Comparison of ENCODE assay signal across 8 cellular contexts in genomic region chr10:26780793-26781601, GRCh38.
A peak's percentile ranks its signal among the peaks of the same experiment; 100 is the strongest.
DNase-seq lines count a peak whose midpoint lies in the region; ATAC-seq, FAIRE-seq and TF ChIP-seq lines count a peak whose summit lies in the region.

No MANE protein-coding gene starts in this region.

- 53 to 68% (median 57%) methylated on average over 4 of the region's 4 CpGs for WGBS in small intestine, 3 donors

- no peaks in the 10 kb centered on the region for H3K9me2 ChIP-seq in MM.1S (replicated peaks; ENCODE audit: insufficient read depth, low read length)

- peak; percentile 47 for ATAC-seq in GM21737 (IDR thresholded peaks at IDR 0.05; ENCODE audit: unreplicated experiment)

- H3K36me3 ChIP-seq in small intestine (ENCODE audit: control insufficient read depth in 2 of 2, insufficient read depth in 2 of 2, low read length in 2 of 2) = no peaks in the 10 kb centered on the region
- no peaks in the 10 kb centered on the region for H3K36me3 ChIP-seq in MM.1S (replicated peaks; ENCODE audit: insufficient read depth, low read length)

- no peaks in the 10 kb centered on the region for H3F3A ChIP-seq in MM.1S (ENCODE audit: insufficient read depth, low read length)

- H3K27me3 ChIP-seq in small intestine (ENCODE audit: control insufficient read depth in 2 of 2, insufficient read depth in 2 of 2, low read length in 2 of 2) (no peaks in the 10 kb centered on the region), MM.1S (replicated peaks; ENCODE audit: insufficient read depth, low read length) (no peaks in the 10 kb centered on the region)

- H3K27ac ChIP-seq in cingulate gyrus (ENCODE audit: low read depth, low read length) (peak overlapping the region; percentile 11), small intestine (ENCODE audit: low read depth in 1 of 2, low read length in 1 of 2) (no peak overlapping the region), MM.1S (ENCODE audit: low read length) (no peak overlapping the region)

- no peak for TF ChIP-seq POLR2A in GM12891 (IDR thresholded peaks at IDR 0.05; ENCODE audit: low read depth, low read length)

- H3K9me3 Mint-ChIP-seq in osteocyte (ENCODE audit: unreplicated experiment) = no peaks in the 10 kb centered on the region

- FAIRE-seq in GM12891 (lab: Jason Lieb, UNC) (peak; percentile 88), small intestine (lab: Jason Lieb, UNC) (no peak)

- no peak for TF ChIP-seq CTCF in osteocyte (IDR thresholded peaks at IDR 0.05)
- no peak for TF ChIP-seq CTCF in MM.1S (IDR thresholded peaks at IDR 0.05; ENCODE audit: low read length)

- peaks cover 99% of the 10 kb centered on the region for H3K79me2 ChIP-seq in MM.1S (ENCODE audit: low read length)

- peaks cover 7 to 28% of the 10 kb centered on the region in 2 donors for H3K4me1 ChIP-seq in small intestine (ENCODE audit: control insufficient read depth in 2 of 2, insufficient read depth in 1 of 2, low read depth in 1 of 2, low read length in 1 of 2)
- H3K4me1 ChIP-seq in MM.1S (ENCODE audit: low read length) = peaks cover 24% of the 10 kb centered on the region

- peaks cover 16% of the 10 kb centered on the region for H3K4me1 Mint-ChIP-seq in osteocyte (ENCODE audit: unreplicated experiment)

- no peak overlapping the region for H3K4me2 ChIP-seq in MM.1S (ENCODE audit: low read depth, low read length)

- H3K9me3 ChIP-seq in small intestine (ENCODE audit: control insufficient read depth, low read depth) (no peaks in the 10 kb centered on the region), MM.1S (replicated peaks; ENCODE audit: insufficient read depth, low read length) (no peaks in the 10 kb centered on the region)

- H3K27ac Mint-ChIP-seq in osteocyte (ENCODE audit: unreplicated experiment) = peak overlapping the region; percentile 82

- no peak overlapping the region for H3K4me3 Mint-ChIP-seq in osteocyte (ENCODE audit: unreplicated experiment)

- H3K4me3 ChIP-seq in small intestine (ENCODE audit: low read depth in 1 of 2, low read length in 2 of 2) (no peak overlapping the region), MM.1S (ENCODE audit: low read length) (no peak overlapping the region)

- peaks cover 14% of the 10 kb centered on the region for H4K20me1 ChIP-seq in MM.1S (ENCODE audit: insufficient read depth, low read length)

- H3K9ac ChIP-seq in MM.1S (ENCODE audit: low read length) = no peak overlapping the region

- DNase-seq in GM12891 (ENCODE audit: insufficient read length, low spot score) (no peak), M059J (ENCODE audit: low read depth) (peak; percentile 94), osteocyte (ENCODE audit: extremely low spot score, unreplicated experiment) (no peak), small intestine (no peak), MM.1S (no peak), GF-D8 (lab: John Stamatoyannopoulos, UW) (no peak)

- H2AFZ ChIP-seq in MM.1S (ENCODE audit: low read length) = no peak overlapping the region

- H3K36me3 Mint-ChIP-seq in osteocyte (ENCODE audit: unreplicated experiment) = no peaks in the 10 kb centered on the region

- H3K27me3 Mint-ChIP-seq in osteocyte (ENCODE audit: unreplicated experiment) = no peaks in the 10 kb centered on the region

TF ChIP-seq in GM12891, 5 proteins besides CTCF, POLR2A, EP300 and RAD21:
- TF ChIP-seq SPI1 (IDR thresholded peaks at IDR 0.05; ENCODE audit: low read depth, low read length) (peak; percentile 50; the same call in 1 of the 2 replicates), POLR2AphosphoS5 (IDR thresholded peaks at IDR 0.05; ENCODE audit: low read depth, low read length) (no peak)
